In the genomic region with DNA sequence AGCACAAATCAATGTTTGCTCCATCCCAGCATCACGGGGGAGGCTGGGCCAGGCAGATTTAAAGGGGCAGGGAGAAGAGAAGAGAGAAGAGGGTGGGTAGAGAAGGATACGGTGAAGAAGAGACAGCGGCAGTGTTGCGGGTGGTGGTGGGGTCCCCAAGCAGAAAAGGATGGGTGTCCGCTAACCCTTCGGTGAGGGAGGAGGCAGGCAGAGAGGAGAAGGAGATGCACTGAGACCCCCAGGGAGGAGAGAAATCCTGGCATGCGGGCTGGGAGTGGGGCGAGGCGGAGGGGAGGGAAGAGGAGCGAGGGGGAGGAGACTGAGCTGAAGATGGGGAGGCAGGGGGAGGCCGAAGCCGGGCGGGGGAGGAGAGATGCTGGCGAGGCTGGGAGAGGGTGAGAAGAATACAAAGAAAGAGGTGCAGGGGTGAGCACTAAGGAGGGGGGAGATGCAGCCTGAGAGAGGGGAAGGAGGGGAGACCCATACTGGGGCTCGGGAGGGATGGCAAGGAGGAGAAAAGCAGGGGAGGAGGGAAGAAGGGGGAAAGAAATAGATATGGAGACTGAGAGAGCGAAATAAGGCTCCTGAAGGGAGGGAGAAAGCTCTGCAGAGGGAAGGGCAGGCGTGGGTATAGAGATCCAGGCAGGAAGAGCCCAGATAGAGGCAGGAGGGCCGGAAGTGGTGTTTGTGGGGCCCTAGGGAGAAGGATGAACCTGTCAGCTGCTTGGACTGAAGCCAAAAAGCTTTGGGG, we compare ENCODE assay signal across 11 cellular contexts. TPM values are rescaled to one million over a fixed set of nuclear protein-coding genes. Genes with fewer than 3 reads are reported as not detected.
DNase-seq lines count a peak whose midpoint lies in the region; ATAC-seq and TF ChIP-seq lines count a peak whose summit lies in the region.
"Had no signal": no experiment of that assay in that cellular context is flagged by ENCODE, and none has a peak within 500 bp of the region (broad histone marks: within the 10 kb centered on the region; RNA-seq: fewer than 3 reads in every experiment).

A gene (minus strand): TSS at position 231 of the 751 bp plus-strand sequence. CDS start 1,337 bp downstream, outside the sequence.

- H3K9ac ChIP-seq in endodermal cell (ENCODE audit: extremely low read depth, low read length, poor library complexity, severe bottlenecking), result no peak within 1 kb of the TSS

- H3K9me3 ChIP-seq in endodermal cell (ENCODE audit: control insufficient read depth, low read length), result no peaks in the 10 kb centered on the region
- no peaks in the 10 kb centered on the region for H3K9me3 ChIP-seq in gastroesophageal sphincter

- H3K4me3 ChIP-seq in endodermal cell (ENCODE audit: low read length) (no peak within 1 kb of the TSS), gastroesophageal sphincter (peak within 1 kb of the TSS in 1 of 2 donors; percentile 41)

- DNase-seq in EL, result peak; percentile 31
- peak; percentile 22 for DNase-seq in NCI-H1694 treated with DMSO at 0.1 percent for 48 hours (lab: John Stamatoyannopoulos, UW)
- DNase-seq in endodermal cell, result peak; percentile 73
- peak in 40 of 56 donors; percentile 29 to 88 (median 65) for DNase-seq in nucleus accumbens (lab: John Stamatoyannopoulos, UW)
- no peak for DNase-seq in CD14-positive monocyte (ENCODE audit: low spot score)
- DNase-seq in SW480 (ENCODE audit: low spot score), result no peak
- DNase-seq: stimulated activated CD4-positive, alpha-beta T cell treated with anti-CD3 and anti-CD28 coated beads, Interleukin-2, amount 100 ng/mL, for 48 hours had no signal

- H3K36me3 ChIP-seq in endodermal cell (ENCODE audit: control insufficient read depth, insufficient read depth, low read length), result no peaks in the 10 kb centered on the region
- no peaks in the 10 kb centered on the region for H3K36me3 ChIP-seq in gastroesophageal sphincter

- H3K27me3 Mint-ChIP-seq in endodermal cell (ENCODE audit: insufficient read depth), result peaks cover 82% of the 10 kb centered on the region
- peaks cover 47 to 66% (median 62%) of the 10 kb centered on the region in 3 donors for H3K27me3 Mint-ChIP-seq in CD14-positive monocyte (ENCODE audit: low read depth in 3 of 3)

- WGBS in endodermal cell (ENCODE audit: insufficient coverage in 1 of 2, insufficient read length in 1 of 2), 2 experiments, result 20 to 22% methylated on average over 17 to 18 of the region's 18 CpGs
- 5 to 11% methylated on average over 7 to 17 of the region's 18 CpGs for WGBS in gastroesophageal sphincter (ENCODE audit: low coverage in 1 of 2), 2 donors

- H3K4me1 ChIP-seq in endodermal cell (ENCODE audit: control insufficient read depth, insufficient read depth, low read length), result no peaks in the 10 kb centered on the region
- H3K4me1 ChIP-seq in gastroesophageal sphincter, result peaks cover 0 to 36% (median 17%) of the 10 kb centered on the region in 3 donors

- intact Hi-C loops in CD14-positive monocyte (cut with micrococcal nuclease), result no loop called here

- H3K27ac ChIP-seq in endodermal cell (ENCODE audit: low read depth, low read length) (no peak within 1 kb of the TSS), gastroesophageal sphincter (no peak within 1 kb of the TSS)

- H3K36me3 Mint-ChIP-seq in endodermal cell (ENCODE audit: low read depth) (no peaks in the 10 kb centered on the region), CD14-positive monocyte (peaks cover 3 to 7% of the 10 kb centered on the region in 2 donors)

- TF ChIP-seq POLR2A in gastroesophageal sphincter (IDR thresholded peaks at IDR 0.05), result no peak

- ATAC-seq in HG03175 (IDR thresholded peaks at IDR 0.05; ENCODE audit: unreplicated experiment), result no peak
- ATAC-seq in gastroesophageal sphincter, result no peak
- ATAC-seq: activated T-helper 17 cell treated with anti-CD3 and anti-CD28 coated beads, Interleukin-2, amount 50 U/mL, for 72 hours had no signal

- H3K4me3 Mint-ChIP-seq in endodermal cell (no peak within 1 kb of the TSS), CD14-positive monocyte (peak within 1 kb of the TSS in 1 of 2 donors; percentile 67)

- H3K9me3 Mint-ChIP-seq in endodermal cell, result no peaks in the 10 kb centered on the region
- H3K9me3 Mint-ChIP-seq in CD14-positive monocyte, result peaks cover 0 to 18% (median 10%) of the 10 kb centered on the region in 7 donors
- H3K9me3 Mint-ChIP-seq: activated T-helper 17 cell treated with anti-CD3 and anti-CD28 coated beads, Interleukin-2, amount 50 U/mL, for 72 hours had no signal

- TF ChIP-seq CTCF in endodermal cell (conservative IDR thresholded peaks at IDR 0.05) (no peak), CD14-positive monocyte (IDR thresholded peaks at IDR 0.05) (no peak), gastroesophageal sphincter (IDR thresholded peaks at IDR 0.05) (no peak)

- no peak within 1 kb of the TSS for H3K27ac Mint-ChIP-seq in endodermal cell
- no peak within 1 kb of the TSS for H3K27ac Mint-ChIP-seq in CD14-positive monocyte
- H3K27ac Mint-ChIP-seq: activated T-helper 17 cell treated with anti-CD3 and anti-CD28 coated beads, Interleukin-2, amount 50 U/mL, for 72 hours had no signal

- H3K4me1 Mint-ChIP-seq in endodermal cell (no peaks in the 10 kb centered on the region), CD14-positive monocyte (peaks cover 11% of the 10 kb centered on the region)

- peaks cover 50% of the 10 kb centered on the region for H3K27me3 ChIP-seq in endodermal cell (ENCODE audit: control insufficient read depth, insufficient read depth, low read length, poor library complexity, severe bottlenecking)
- H3K27me3 ChIP-seq in gastroesophageal sphincter, result peaks cover 88% of the 10 kb centered on the region

- no peak for TF ChIP-seq EP300 in gastroesophageal sphincter (IDR thresholded peaks at IDR 0.05)

RNA-seq across cellular contexts. Expression of the gene that starts here (rescaled TPM):
- under 1 TPM; 0.18 to 0.91 TPM for total RNA-seq in endodermal cell
- 13.1 TPM for polyA plus RNA-seq in endodermal cell (2013, experiment 1 of 2)
- 12.8 TPM for polyA plus RNA-seq in endodermal cell (2013, experiment 2 of 2)
- polyA plus RNA-seq in CD14-positive monocyte, result 1 to 10 TPM; 3.7 to 4.1 TPM
- total RNA-seq in gastroesophageal sphincter, result 1 to 10 TPM in 3 of 4 donors, under 1 TPM in 1; 0.78 to 2.7 (median 1.5) TPM
- total RNA-seq: activated T-helper 17 cell treated with anti-CD3 and anti-CD28 coated beads, Interleukin-2, amount 50 U/mL, for 72 hours; glomerular endothelial cell had no signal

Comparison
In these comparisons a context has a peak if more than half of its experiments do, and no peak if none do; other contexts are left out.
1. DNase-seq: peak in EL (single experiment), NCI-H1694 treated with DMSO at 0.1 percent for 48 hours (single experiment), endodermal cell (single experiment) and nucleus accumbens (40 of 56); none in CD14-positive monocyte (single experiment) and SW480 (single experiment).